ENCODE assay signal across 8 cellular contexts in the genomic region with DNA sequence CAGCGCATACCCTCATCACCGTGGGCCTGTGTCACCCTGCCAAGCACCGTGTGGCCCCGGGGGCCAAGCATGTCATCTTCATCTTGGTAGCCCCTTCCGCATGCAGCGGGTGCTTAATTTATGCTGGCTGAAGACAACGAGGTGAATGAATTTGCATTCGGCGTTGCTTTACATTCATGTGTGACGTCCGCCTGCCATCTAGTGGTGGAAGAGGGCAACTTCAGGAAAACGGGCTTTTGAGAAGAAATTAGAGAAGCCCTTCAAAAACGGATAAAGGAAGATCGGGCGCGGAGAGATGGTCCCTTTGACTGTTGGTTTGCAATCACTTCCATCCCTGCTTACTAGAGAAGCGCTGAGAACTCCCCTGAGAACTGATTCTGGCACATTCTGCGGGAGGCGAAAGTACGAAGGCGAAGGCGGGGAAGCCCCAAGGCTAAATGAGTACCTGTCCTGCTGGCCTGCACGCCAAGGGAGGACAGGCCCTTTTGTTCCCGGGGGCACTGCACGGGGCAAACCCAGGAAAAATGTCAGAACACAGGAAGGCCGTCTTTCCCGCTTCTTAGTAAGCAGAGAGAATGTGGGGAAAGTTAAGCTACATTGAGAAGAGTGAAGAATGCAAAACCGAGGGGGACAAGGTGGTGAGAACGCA.
DNase-seq lines count a peak whose midpoint lies in the region; ATAC-seq and TF ChIP-seq lines count a peak whose summit lies in the region.

No MANE protein-coding gene starts in this region.

- no peaks in the 10 kb centered on the region for H3K27me3 ChIP-seq in neuronal stem cell (ENCODE audit: control insufficient read depth in 3 of 3, insufficient read depth in 3 of 3, low read depth in 1 of 3, low read length in 3 of 3)

- H3K4me3 Mint-ChIP-seq in activated T-cell treated with anti-CD3 and anti-CD28 coated beads, Interleukin-2, amount 50 U/mL, for 4 hours: peak overlapping the region; percentile 46

- H3K9me3 Mint-ChIP-seq in activated T-cell treated with anti-CD3 and anti-CD28 coated beads, Interleukin-2, amount 50 U/mL, for 4 hours: peaks cover 5% of the 10 kb centered on the region

- WGBS in neuronal stem cell (ENCODE audit: extremely low coverage in 2 of 2, insufficient read length in 2 of 2, insufficient replicate concordance in 1 of 2), 2 donors: no CpG with 5 or more reads among the region's 29 CpGs

- peak; percentile 44 for DNase-seq in KG1 (lab: John Stamatoyannopoulos, UW)
- peak; percentile 81 for DNase-seq in OCI-M1 (lab: John Stamatoyannopoulos, UW)
- peak; percentile 55 for DNase-seq in activated T-cell treated with anti-CD3 and anti-CD28 coated beads, Interleukin-2, amount 50 U/mL, for 4 hours
- peak; percentile 79 for DNase-seq in fibroblast of peridontal ligament (ENCODE audit: extremely low read depth)
- DNase-seq in neuronal stem cell (ENCODE audit: low spot score): peak; percentile 83
- peak; percentile 90 for DNase-seq in superior temporal gyrus (ENCODE audit: extremely low spot score)

- no peak overlapping the region for H3K4ac ChIP-seq in neuronal stem cell (ENCODE audit: low read length)

- H2BK120ac ChIP-seq in neuronal stem cell (ENCODE audit: low read depth, low read length): no peak overlapping the region

- peaks cover 3 to 15% of the 10 kb centered on the region in 2 donors for H3K4me1 ChIP-seq in neuronal stem cell (ENCODE audit: control insufficient read depth in 2 of 2, insufficient read depth in 1 of 2, low read depth in 1 of 2, low read length in 2 of 2)

- no peak overlapping the region for H3K9ac ChIP-seq in neuronal stem cell (ENCODE audit: low read depth, low read length, poor library complexity)

- H2BK15ac ChIP-seq in neuronal stem cell (ENCODE audit: low read length): no peak overlapping the region

- peaks cover 0 to 3% of the 10 kb centered on the region in 2 donors for H3K36me3 ChIP-seq in neuronal stem cell (replicated peaks in 1 of 2; ENCODE audit: control insufficient read depth in 2 of 2, insufficient read depth in 2 of 2, low read length in 2 of 2)

- no peak overlapping the region for H3K4me2 ChIP-seq in neuronal stem cell (ENCODE audit: insufficient read depth, low read length, poor library complexity, severe bottlenecking)

- H3K9me3 ChIP-seq in neuronal stem cell (replicated peaks in 1 of 2; ENCODE audit: control insufficient read depth in 2 of 2, insufficient read depth in 1 of 2, low read depth in 1 of 2, low read length in 2 of 2): peaks cover 3 to 10% of the 10 kb centered on the region in 2 donors

- H3K27me3 Mint-ChIP-seq in activated T-cell treated with anti-CD3 and anti-CD28 coated beads, Interleukin-2, amount 50 U/mL, for 4 hours (ENCODE audit: low read depth): no peaks in the 10 kb centered on the region

- no peak overlapping the region for H2BK5ac ChIP-seq in neuronal stem cell (ENCODE audit: low read length)

- H3K14ac ChIP-seq in neuronal stem cell (ENCODE audit: low read length): no peak overlapping the region

- no peak overlapping the region for H4K91ac ChIP-seq in neuronal stem cell (ENCODE audit: low read depth, low read length, poor library complexity)

- H2AK5ac ChIP-seq in neuronal stem cell (ENCODE audit: low read depth, low read length): no peak overlapping the region

- H2AFZ ChIP-seq in neuronal stem cell (ENCODE audit: low read length): peak overlapping the region; percentile 71

- peak overlapping the region; percentile 4; the same call in 1 of the 2 replicates for H3K27ac ChIP-seq in C4-2B
- H3K27ac ChIP-seq in neuronal stem cell (replicated peaks; ENCODE audit: low read length): no peak overlapping the region

- H4K8ac ChIP-seq in neuronal stem cell (ENCODE audit: low read depth, low read length): no peak overlapping the region

- no peaks in the 10 kb centered on the region for H3K36me3 Mint-ChIP-seq in activated T-cell treated with anti-CD3 and anti-CD28 coated beads, Interleukin-2, amount 50 U/mL, for 4 hours (ENCODE audit: insufficient read depth)

- no peak overlapping the region for H2BK12ac ChIP-seq in neuronal stem cell (ENCODE audit: low read length)

- peak; percentile 85 for TF ChIP-seq CTCF in C4-2B (conservative IDR thresholded peaks at IDR 0.05)

- H3K18ac ChIP-seq in neuronal stem cell (ENCODE audit: low read length): peak overlapping the region; percentile 69

- peaks cover 7% of the 10 kb centered on the region for H3K4me1 Mint-ChIP-seq in activated T-cell treated with anti-CD3 and anti-CD28 coated beads, Interleukin-2, amount 50 U/mL, for 4 hours (ENCODE audit: low read depth)

- H3K79me1 ChIP-seq in neuronal stem cell (ENCODE audit: low read depth, low read length): no peaks in the 10 kb centered on the region

- H3K23ac ChIP-seq in neuronal stem cell (ENCODE audit: low read depth, low read length, poor library complexity): no peak overlapping the region

- H3K4me3 ChIP-seq in neuronal stem cell (ENCODE audit: low read length in 2 of 2): peak overlapping the region in 1 of 2 donors; percentile 49

- ATAC-seq in GM19395 (IDR thresholded peaks at IDR 0.05; ENCODE audit: unreplicated experiment): peak; percentile 79
- peak; percentile 49 to 65 for ATAC-seq in activated T-cell treated with anti-CD3 and anti-CD28 coated beads, Interleukin-2, amount 50 U/mL, for 4 hours
